9 cellular contexts compared by ENCODE assay signal in the genomic region with DNA sequence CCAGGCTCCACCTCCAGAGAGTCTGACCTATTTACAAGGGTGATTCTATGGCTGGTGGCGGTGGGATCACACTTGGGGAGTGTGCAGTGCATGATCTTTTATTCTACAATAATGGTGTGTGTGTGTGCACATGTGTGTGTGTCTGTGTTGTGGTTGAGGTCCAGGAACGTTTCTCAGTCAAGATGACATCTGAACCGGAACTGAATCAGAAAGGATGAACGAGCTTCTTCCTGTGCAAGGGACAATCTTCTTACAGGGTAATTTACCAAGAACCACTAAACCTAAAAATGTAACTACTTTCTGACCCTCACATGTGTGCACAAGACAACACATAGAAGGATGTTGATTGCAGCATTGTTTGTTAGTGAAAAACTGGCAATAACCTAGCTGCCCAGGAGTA. TPM values are rescaled to one million over a fixed set of nuclear protein-coding genes. Genes with fewer than 3 reads are reported as not detected.
"Had no signal": no experiment of that assay in that cellular context is flagged by ENCODE, and none has a peak within 500 bp of the region (broad histone marks: within the 10 kb centered on the region; RNA-seq: fewer than 3 reads in every experiment).

No MANE protein-coding gene starts in this region.

- H3K27ac Mint-ChIP-seq: GM23338, H9 had no signal

- H3K4me3 ChIP-seq: GM23338 had no signal

- FAIRE-seq: H1, H54 had no signal

- H3K4me3 Mint-ChIP-seq: GM23338, H9 had no signal

- H3K9ac ChIP-seq: KMS-11 had no signal

- DNase-seq: H9, HCEC 1CT, IMR-90, KBM-7 had no signal

- H3K27ac ChIP-seq: KMS-11 had no signal

- H2AFZ ChIP-seq: GM23338 had no signal

- H3K4me2 ChIP-seq: GM23338, KMS-11 had no signal

- ATAC-seq: GM23338 had no signal

RNA-seq across cellular contexts. Expression of a gene that starts 8.6 kb away (rescaled TPM):
- total RNA-seq: HT-29 had no signal

RNA-seq across cellular contexts. Expression of a gene that starts 11.7 kb away (rescaled TPM):
- total RNA-seq: HT-29, IMR-90 had no signal
